ENCODE assay signal across 28 cellular contexts in genomic region chr7:144001543-144001942, GRCh38. TPM values are rescaled to one million over a fixed set of nuclear protein-coding genes. Genes with fewer than 3 reads are reported as not detected.
"Had no signal": no experiment of that assay in that cellular context is flagged by ENCODE, and none has a peak within 500 bp of the region (broad histone marks: within the 10 kb centered on the region; RNA-seq: fewer than 3 reads in every experiment).

No MANE protein-coding gene starts in this region.

- H3K79me2 ChIP-seq: parathyroid adenoma had no signal

- H3K4me3 Mint-ChIP-seq: activated CD4-positive, alpha-beta memory T cell treated with anti-CD3 and anti-CD28 coated beads for 36 hours; activated naive CD4-positive, alpha-beta T cell treated with anti-CD3 and anti-CD28 coated beads for 36 hours; activated naive CD8-positive, alpha-beta T cell treated with anti-CD3 and anti-CD28 coated beads, Interleukin-2, amount 10 ng/mL, durations not matched to agents 7 days and 5 days; dendritic cell treated with granulocyte-macrophage colony-stimulating factor and Interleukin-4, amounts not matched to agents 40 ng/mL and 50 ng/mL, for 4 days; immature natural killer cell; nephron; stimulated activated naive B cell treated with anti-CD40 and anti-IgM and Interleukin-4, amounts not matched to agents 10 μg/mL and 1 μg/mL and 100 μg/mL, for 72 hours; T-helper 1 cell treated with Interleukin-12 subunit alpha and Interleukin-12 subunit beta and Interleukin-4 antibody, amounts not matched to agents 30 μg/mL and 1 μg/mL, for 36 hours; WTC11 had no signal

- H3K9me3 Mint-ChIP-seq: activated CD4-positive, alpha-beta memory T cell treated with anti-CD3 and anti-CD28 coated beads for 36 hours; activated naive CD4-positive, alpha-beta T cell treated with anti-CD3 and anti-CD28 coated beads for 36 hours; activated naive CD8-positive, alpha-beta T cell treated with anti-CD3 and anti-CD28 coated beads, Interleukin-2, amount 10 ng/mL, durations not matched to agents 7 days and 5 days; dendritic cell treated with granulocyte-macrophage colony-stimulating factor and Interleukin-4, amounts not matched to agents 40 ng/mL and 50 ng/mL, for 4 days; immature natural killer cell; nephron; stimulated activated naive B cell treated with anti-CD40 and anti-IgM and Interleukin-4, amounts not matched to agents 10 μg/mL and 1 μg/mL and 100 μg/mL, for 72 hours; T-helper 1 cell treated with Interleukin-12 subunit alpha and Interleukin-12 subunit beta and Interleukin-4 antibody, amounts not matched to agents 30 μg/mL and 1 μg/mL, for 36 hours had no signal

- DNase-seq: activated CD4-positive, alpha-beta memory T cell treated with anti-CD3 and anti-CD28 coated beads for 36 hours; activated CD4-positive, alpha-beta T cell treated with anti-CD3 and anti-CD28 coated beads for 4 hours; activated naive CD4-positive, alpha-beta T cell treated with anti-CD3 and anti-CD28 coated beads for 36 hours; activated naive CD8-positive, alpha-beta T cell treated with anti-CD3 and anti-CD28 coated beads, Interleukin-2, amount 10 ng/mL, durations not matched to agents 7 days and 5 days; activated T-cell treated with anti-CD3 and anti-CD28 coated beads, Interleukin-2, amount 50 U/mL, for 48 hours; amygdala; effector CD4-positive, alpha-beta T cell; immature natural killer cell; left ventricle myocardium superior; mammary epithelial cell; midbrain; right lobe of liver; stimulated activated CD4-positive, alpha-beta T cell treated with anti-CD3 and anti-CD28 coated beads, Interleukin-2, amount 100 ng/mL, for 48 hours; stimulated activated CD8-positive, alpha-beta memory T cell treated with anti-CD3 and anti-CD28 coated beads, Interleukin-4, amount 100 ng/mL, for 48 hours; stimulated activated naive B cell treated with anti-CD40 and anti-IgM and Interleukin-4, amounts not matched to agents 10 μg/mL and 1 μg/mL and 100 μg/mL, for 72 hours; T1000; upper lobe of right lung had no signal

- H3K36me3 Mint-ChIP-seq: activated CD4-positive, alpha-beta memory T cell treated with anti-CD3 and anti-CD28 coated beads for 36 hours; activated naive CD8-positive, alpha-beta T cell treated with anti-CD3 and anti-CD28 coated beads, Interleukin-2, amount 10 ng/mL, durations not matched to agents 7 days and 5 days; immature natural killer cell; stimulated activated naive B cell treated with anti-CD40 and anti-IgM and Interleukin-4, amounts not matched to agents 10 μg/mL and 1 μg/mL and 100 μg/mL, for 72 hours; WTC11 had no signal

- H2AFZ ChIP-seq: parathyroid adenoma had no signal

- H3K27me3 ChIP-seq: foreskin keratinocyte, neutrophil, right lobe of liver, upper lobe of right lung had no signal

- H3K27ac ChIP-seq: foreskin keratinocyte, neutrophil, parathyroid adenoma, right lobe of liver, upper lobe of right lung had no signal

- H3K4me3 ChIP-seq: right lobe of liver, upper lobe of right lung had no signal

- H3K9ac ChIP-seq: parathyroid adenoma had no signal

- H3K4me1 ChIP-seq: foreskin keratinocyte, parathyroid adenoma, right lobe of liver, upper lobe of right lung had no signal

- FAIRE-seq: endometrium had no signal

- H3K4me1 Mint-ChIP-seq: activated naive CD8-positive, alpha-beta T cell treated with anti-CD3 and anti-CD28 coated beads, Interleukin-2, amount 10 ng/mL, durations not matched to agents 7 days and 5 days; immature natural killer cell; nephron; stimulated activated naive B cell treated with anti-CD40 and anti-IgM and Interleukin-4, amounts not matched to agents 10 μg/mL and 1 μg/mL and 100 μg/mL, for 72 hours; WTC11 had no signal

- H3K9me3 ChIP-seq: neutrophil, right lobe of liver, upper lobe of right lung had no signal

- ATAC-seq: foreskin keratinocyte; left ventricle myocardium superior; right lobe of liver; stimulated activated naive B cell treated with anti-CD40 and anti-IgM and Interleukin-4, amounts not matched to agents 10 μg/mL and 1 μg/mL and 100 μg/mL, for 72 hours; upper lobe of right lung; WTC11 had no signal

- H3K27ac Mint-ChIP-seq: activated CD4-positive, alpha-beta memory T cell treated with anti-CD3 and anti-CD28 coated beads for 36 hours; activated naive CD4-positive, alpha-beta T cell treated with anti-CD3 and anti-CD28 coated beads for 36 hours; activated naive CD8-positive, alpha-beta T cell treated with anti-CD3 and anti-CD28 coated beads, Interleukin-2, amount 10 ng/mL, durations not matched to agents 7 days and 5 days; dendritic cell treated with granulocyte-macrophage colony-stimulating factor and Interleukin-4, amounts not matched to agents 40 ng/mL and 50 ng/mL, for 4 days; immature natural killer cell; nephron; stimulated activated naive B cell treated with anti-CD40 and anti-IgM and Interleukin-4, amounts not matched to agents 10 μg/mL and 1 μg/mL and 100 μg/mL, for 72 hours; T-helper 1 cell treated with Interleukin-12 subunit alpha and Interleukin-12 subunit beta and Interleukin-4 antibody, amounts not matched to agents 30 μg/mL and 1 μg/mL, for 36 hours; WTC11 had no signal

- H3K36me3 ChIP-seq: neutrophil, right lobe of liver, upper lobe of right lung had no signal

RNA-seq across cellular contexts. Expression of gene OR6B1, which starts 1.4 kb away (rescaled TPM):
- total RNA-seq: activated CD4-positive, alpha-beta memory T cell treated with anti-CD3 and anti-CD28 coated beads for 36 hours; activated naive CD4-positive, alpha-beta T cell treated with anti-CD3 and anti-CD28 coated beads for 36 hours; activated naive CD8-positive, alpha-beta T cell treated with anti-CD3 and anti-CD28 coated beads, Interleukin-2, amount 10 ng/mL, durations not matched to agents 7 days and 5 days; cerebellum; epithelial cell of proximal tubule; foreskin keratinocyte; left ventricle myocardium superior; mammary epithelial cell; pulmonary artery endothelial cell; right lobe of liver; upper lobe of right lung; WTC11 had no signal

RNA-seq across cellular contexts. Expression of gene OR2F1, which starts 46.9 kb away (rescaled TPM):
- total RNA-seq: activated CD4-positive, alpha-beta memory T cell treated with anti-CD3 and anti-CD28 coated beads for 36 hours; activated naive CD4-positive, alpha-beta T cell treated with anti-CD3 and anti-CD28 coated beads for 36 hours; activated naive CD8-positive, alpha-beta T cell treated with anti-CD3 and anti-CD28 coated beads, Interleukin-2, amount 10 ng/mL, durations not matched to agents 7 days and 5 days; epithelial cell of proximal tubule; foreskin keratinocyte; left ventricle myocardium superior; mammary epithelial cell; pulmonary artery endothelial cell; right lobe of liver; upper lobe of right lung; WTC11 had no signal

RNA-seq across cellular contexts. Expression of gene OR2A5, which starts 47.2 kb away (rescaled TPM):
- total RNA-seq: activated CD4-positive, alpha-beta memory T cell treated with anti-CD3 and anti-CD28 coated beads for 36 hours; activated naive CD4-positive, alpha-beta T cell treated with anti-CD3 and anti-CD28 coated beads for 36 hours; activated naive CD8-positive, alpha-beta T cell treated with anti-CD3 and anti-CD28 coated beads, Interleukin-2, amount 10 ng/mL, durations not matched to agents 7 days and 5 days; cerebellum; epithelial cell of proximal tubule; foreskin keratinocyte; left ventricle myocardium superior; mammary epithelial cell; pulmonary artery endothelial cell; right lobe of liver; upper lobe of right lung; WTC11 had no signal
